1 cellular context compared by ENCODE assay signal in the genomic region with DNA sequence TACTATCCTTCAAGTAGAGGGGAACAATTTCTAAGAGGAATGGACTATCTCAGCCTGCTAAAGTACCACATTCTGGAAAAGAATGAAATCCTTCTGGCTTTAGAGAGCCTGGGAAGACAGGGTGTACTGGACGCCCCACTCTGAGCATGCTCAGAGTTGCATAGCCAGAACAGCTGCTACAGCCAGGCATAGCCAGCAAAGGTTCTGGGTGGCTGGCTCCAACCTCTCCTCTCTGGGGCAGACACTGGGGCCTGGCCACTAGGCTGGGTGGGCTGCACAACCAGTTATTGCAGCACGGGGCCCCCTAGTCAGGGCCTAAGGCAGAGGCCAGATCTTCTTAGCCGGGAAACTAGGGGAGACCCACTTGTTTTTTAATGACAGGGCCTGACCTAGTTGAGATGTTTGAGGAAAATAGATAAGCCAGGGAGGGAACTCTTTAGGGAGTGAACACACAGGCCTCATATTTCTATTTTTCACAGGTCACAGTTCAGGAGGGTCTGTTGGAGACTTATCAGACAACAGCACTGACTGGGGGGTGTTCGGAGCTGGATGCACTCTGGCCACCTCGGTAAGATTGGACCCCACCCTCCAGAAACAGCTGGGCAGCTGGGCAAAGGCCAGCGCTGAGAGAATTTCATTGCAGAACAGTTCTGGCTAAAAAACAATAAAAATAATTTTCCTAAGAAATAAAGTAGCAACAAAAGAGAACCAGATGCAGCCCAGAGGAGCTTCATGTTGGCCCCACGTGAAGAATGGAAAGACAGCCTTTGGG.
TF ChIP-seq lines count a peak whose summit lies in the region.

No MANE protein-coding gene starts in this region.

TF ChIP-seq in GM12878, 131 proteins besides CTCF, POLR2A, EP300 and RAD21:
- no peak for TF ChIP-seq STAT3 (IDR thresholded peaks at IDR 0.05; ENCODE audit: low read depth, low read length)
- TF ChIP-seq YY1 (IDR thresholded peaks at IDR 0.05; ENCODE audit: low read depth, low read length) = no peak
- no peak for TF ChIP-seq BHLHE40 (IDR thresholded peaks at IDR 0.05; ENCODE audit: borderline replicate concordance in 1 of 2, low read depth in 2 of 2, low read length in 1 of 2)
- TF ChIP-seq ESRRA (IDR thresholded peaks at IDR 0.05; ENCODE audit: low read length) = no peak
- TF ChIP-seq WRNIP1 (IDR thresholded peaks at IDR 0.05; ENCODE audit: borderline replicate concordance, low read depth, low read length) = no peak
- TF ChIP-seq ZBED1 (IDR thresholded peaks at IDR 0.05; ENCODE audit: borderline replicate concordance) = no peak
- no peak for TF ChIP-seq ATF7 (IDR thresholded peaks at IDR 0.05; ENCODE audit: low read depth)
- TF ChIP-seq, protein P1, sequence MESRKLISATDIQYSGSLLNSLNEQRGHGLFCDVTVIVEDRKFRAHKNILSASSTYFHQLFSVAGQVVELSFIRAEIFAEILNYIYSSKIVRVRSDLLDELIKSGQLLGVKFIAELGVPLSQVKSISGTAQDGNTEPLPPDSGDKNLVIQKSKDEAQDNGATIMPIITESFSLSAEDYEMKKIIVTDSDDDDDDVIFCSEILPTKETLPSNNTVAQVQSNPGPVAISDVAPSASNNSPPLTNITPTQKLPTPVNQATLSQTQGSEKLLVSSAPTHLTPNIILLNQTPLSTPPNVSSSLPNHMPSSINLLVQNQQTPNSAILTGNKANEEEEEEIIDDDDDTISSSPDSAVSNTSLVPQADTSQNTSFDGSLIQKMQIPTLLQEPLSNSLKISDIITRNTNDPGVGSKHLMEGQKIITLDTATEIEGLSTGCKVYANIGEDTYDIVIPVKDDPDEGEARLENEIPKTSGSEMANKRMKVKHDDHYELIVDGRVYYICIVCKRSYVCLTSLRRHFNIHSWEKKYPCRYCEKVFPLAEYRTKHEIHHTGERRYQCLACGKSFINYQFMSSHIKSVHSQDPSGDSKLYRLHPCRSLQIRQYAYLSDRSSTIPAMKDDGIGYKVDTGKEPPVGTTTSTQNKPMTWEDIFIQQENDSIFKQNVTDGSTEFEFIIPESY (IDR thresholded peaks at IDR 0.05) = no peak
